17 cellular contexts compared by ENCODE assay signal in the genomic region with DNA sequence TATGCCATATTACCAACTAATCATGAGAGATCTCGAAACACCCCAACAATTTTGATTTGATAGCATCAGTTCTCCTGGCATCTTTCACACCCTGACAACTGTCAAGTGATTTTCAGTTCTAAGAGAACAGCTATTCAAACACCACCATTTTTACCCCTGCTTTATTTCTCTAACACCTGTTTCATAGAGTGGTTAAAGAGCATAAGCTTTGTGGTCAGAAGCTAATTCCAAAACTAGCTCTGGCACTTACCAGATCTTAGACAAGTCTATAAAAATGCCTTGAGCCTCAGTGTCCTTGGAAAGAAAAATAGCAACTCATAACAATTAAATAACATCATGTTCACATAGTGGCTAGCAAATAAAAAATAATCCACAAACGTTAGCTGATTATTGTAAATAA. TPM values are rescaled to one million over a fixed set of nuclear protein-coding genes. Genes with fewer than 3 reads are reported as not detected.
A peak's percentile ranks its signal among the peaks of the same experiment; 100 is the strongest.
DNase-seq lines count a peak whose midpoint lies in the region; ATAC-seq and TF ChIP-seq lines count a peak whose summit lies in the region.
"Had no signal": no experiment of that assay in that cellular context is flagged by ENCODE, and none has a peak within 500 bp of the region (broad histone marks: within the 10 kb centered on the region; RNA-seq: fewer than 3 reads in every experiment).

No MANE protein-coding gene starts in this region.

- no peak overlapping the region for H3K27ac ChIP-seq in mammary epithelial cell (ENCODE audit: insufficient read depth, low read depth, low read length)
- H3K27ac ChIP-seq: A549, RWPE1 had no signal

- intact Hi-C loops in left cardiac atrium (cut with DNase I) (no loop called here), cardiac septum (cut with DNase I) (no loop called here), mammary epithelial cell (cut with micrococcal nuclease) (no loop called here)

- no peaks in the 10 kb centered on the region for H4K20me1 ChIP-seq in mammary epithelial cell (ENCODE audit: insufficient read depth, low read length)

- H3K27ac Mint-ChIP-seq in activated CD8-positive, alpha-beta memory T cell treated with anti-CD3 and anti-CD28 coated beads, Interleukin-2, amount 10 ng/mL, durations not matched to agents 7 days and 5 days: no peak overlapping the region
- H3K27ac Mint-ChIP-seq: B cell, CD14-positive monocyte had no signal

- TSS peak; percentile 14 for BruUV-seq in mammary epithelial cell (replicated peaks; lab: Mats Ljungman, UMichigan)

- peaks cover 32% of the 10 kb centered on the region for H3K79me2 ChIP-seq in mammary epithelial cell (ENCODE audit: insufficient read depth, low read length)

- H3K4me2 ChIP-seq in mammary epithelial cell (ENCODE audit: insufficient read depth, low read depth, low read length): no peak overlapping the region
- H3K4me2 ChIP-seq: A549, SK-N-SH had no signal

- H3K9me3 ChIP-seq in mammary epithelial cell (replicated peaks; ENCODE audit: insufficient read depth, low read length): no peaks in the 10 kb centered on the region
- H3K9me3 ChIP-seq: A549, SK-N-SH had no signal

- no peaks in the 10 kb centered on the region for H3K27me3 ChIP-seq in mammary epithelial cell (ENCODE audit: insufficient read depth, low read length)

- peaks cover 55% of the 10 kb centered on the region for H3K36me3 Mint-ChIP-seq in activated CD8-positive, alpha-beta memory T cell treated with anti-CD3 and anti-CD28 coated beads, Interleukin-2, amount 10 ng/mL, durations not matched to agents 7 days and 5 days

- H3K4me3 ChIP-seq in mammary epithelial cell (replicated peaks in 1 of 3; ENCODE audit: insufficient read depth in 1 of 3, low read depth in 2 of 3, low read length in 3 of 3): no peak overlapping the region
- H3K4me3 ChIP-seq: A549 had no signal

- no peak for TF ChIP-seq CTCF in mammary epithelial cell (conservative IDR thresholded peaks at IDR 0.05 in 1 of 2, IDR thresholded peaks at IDR 0.05 in 1 of 2; ENCODE audit: extremely low read depth in 1 of 2, insufficient read depth in 1 of 2, low read depth in 1 of 2, low read length in 2 of 2)

- no peak overlapping the region for H3K9ac ChIP-seq in mammary epithelial cell (ENCODE audit: insufficient read depth, low read length)
- H3K9ac ChIP-seq: SK-N-SH had no signal

- DNase-seq in left cardiac atrium (no peak), cardiac septum (ENCODE audit: low spot score) (no peak), LHCN-M2 (ENCODE audit: low read depth) (peak; percentile 85), mammary epithelial cell (no peak), cerebellar nuclear complex (lab: John Stamatoyannopoulos, UW) (no peak)
- DNase-seq in activated CD8-positive, alpha-beta memory T cell treated with anti-CD3 and anti-CD28 coated beads, Interleukin-2, amount 10 ng/mL, durations not matched to agents 7 days and 5 days: no peak
- no peak for DNase-seq in activated CD4-positive, alpha-beta T cell treated with anti-CD3 and anti-CD28 coated beads, Interleukin-2, amount 50 U/mL, for 4 hours
- DNase-seq: DMS79, KBM-7, NCI-H1694 treated with DMSO at 0.1 percent for 48 hours, NCI-H2081 treated with DMSO at 0.1 percent for 48 hours, SIG-M5, SK-N-SH had no signal

- H3K4me1 ChIP-seq in mammary epithelial cell (ENCODE audit: insufficient read depth, low read length): no peaks in the 10 kb centered on the region
- H3K4me1 ChIP-seq: A549 had no signal

- H3K27me3 Mint-ChIP-seq in activated CD8-positive, alpha-beta memory T cell treated with anti-CD3 and anti-CD28 coated beads, Interleukin-2, amount 10 ng/mL, durations not matched to agents 7 days and 5 days: no peaks in the 10 kb centered on the region
- H3K27me3 Mint-ChIP-seq: B cell had no signal

- CTCF ChIA-PET in mammary epithelial cell (lab: Charles Lee; ENCODE audit: low non-redundant PET): no interaction called here
- CTCF ChIA-PET in activated CD8-positive, alpha-beta memory T cell treated with anti-CD3 and anti-CD28 coated beads, Interleukin-2, amount 10 ng/mL, durations not matched to agents 7 days and 5 days (lab: Charles Lee): interaction anchor here (1.1 kb wide), 1 partner anchor 17 kb away, joined by 3 read pairs; the partner anchor contains the start of gene PPA2

- H3K4me3 Mint-ChIP-seq in activated CD8-positive, alpha-beta memory T cell treated with anti-CD3 and anti-CD28 coated beads, Interleukin-2, amount 10 ng/mL, durations not matched to agents 7 days and 5 days: no peak overlapping the region
- H3K4me3 Mint-ChIP-seq: B cell, CD14-positive monocyte had no signal

- H3K4me1 Mint-ChIP-seq in activated CD8-positive, alpha-beta memory T cell treated with anti-CD3 and anti-CD28 coated beads, Interleukin-2, amount 10 ng/mL, durations not matched to agents 7 days and 5 days: peaks cover 17% of the 10 kb centered on the region

- WGBS in mammary epithelial cell (ENCODE audit: low coverage, missing lambda C conversion rate): 100% methylated on average over 2 of the region's 2 CpGs

- H3K9me3 Mint-ChIP-seq in activated CD8-positive, alpha-beta memory T cell treated with anti-CD3 and anti-CD28 coated beads, Interleukin-2, amount 10 ng/mL, durations not matched to agents 7 days and 5 days (ENCODE audit: low read depth): no peaks in the 10 kb centered on the region

- ATAC-seq in left cardiac atrium: peak; percentile 47 to 72
- ATAC-seq in activated CD8-positive, alpha-beta memory T cell treated with anti-CD3 and anti-CD28 coated beads, Interleukin-2, amount 10 ng/mL, durations not matched to agents 7 days and 5 days: no peak
- ATAC-seq: A549 had no signal

- H3K36me3 ChIP-seq in mammary epithelial cell (ENCODE audit: insufficient read depth, low read length): peaks cover 23% of the 10 kb centered on the region

- in situ Hi-C loops in mammary epithelial cell (cut with MboI; ENCODE audit: low sequenced_read_pairs in 2 of 2): loop anchor here in 1 of 2 donors (25.0 kb wide), 2 partner anchors 319 to 1469 kb away; partner anchors contain the start of gene TET2

- dilution Hi-C loops in mammary epithelial cell (cut with HindIII; ENCODE audit: low sequenced_read_pairs): no loop called here

- no peak overlapping the region for H2AFZ ChIP-seq in mammary epithelial cell (ENCODE audit: low read depth, low read length)

RNA-seq across cellular contexts. Expression of gene PPA2, which starts 17.9 kb away (rescaled TPM):
- total RNA-seq in left cardiac atrium: 100 to 1,000 TPM in 1 of 2 donors, 10 to 100 TPM in 1; 77.4 to 102 TPM
- total RNA-seq in cardiac septum: 81.6 TPM
- total RNA-seq in LHCN-M2 (2014; rRNA removed): 95.8 and 135 TPM in 2 replicates
- 53.0 TPM for polyA plus RNA-seq in LHCN-M2 (2012)
- 10 to 100 TPM; 92.5 to 99.0 TPM for total RNA-seq in mammary epithelial cell
- 74.7 TPM for polyA plus RNA-seq in mammary epithelial cell
- polyA minus RNA-seq in mammary epithelial cell: 26.8 TPM
- total RNA-seq in activated CD8-positive, alpha-beta memory T cell treated with anti-CD3 and anti-CD28 coated beads, Interleukin-2, amount 10 ng/mL, durations not matched to agents 7 days and 5 days: 10 to 100 TPM; 67.0 to 68.5 TPM
